In the genomic region with DNA sequence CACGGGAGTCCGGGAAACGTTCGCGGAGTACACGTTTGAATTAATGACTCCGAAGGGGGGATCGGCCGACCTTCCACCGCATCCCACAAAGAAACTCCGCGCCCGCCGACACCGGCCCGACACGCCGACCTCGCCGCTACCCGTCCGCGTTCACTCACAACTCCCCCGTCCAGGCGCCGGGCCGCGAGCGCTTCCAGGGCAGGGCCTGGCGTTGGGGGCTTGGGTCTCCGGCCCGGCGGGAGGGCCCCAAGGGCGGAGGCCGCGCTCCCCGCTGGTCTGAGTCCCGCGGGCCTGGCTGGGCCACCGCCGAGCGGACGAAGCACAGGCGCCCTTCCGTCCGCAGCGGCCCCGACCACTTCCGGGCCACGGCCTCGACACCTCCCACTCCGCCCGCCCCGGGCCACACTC, we compare ENCODE assay signal across 8 cellular contexts. TPM values are rescaled to one million over a fixed set of nuclear protein-coding genes. Genes with fewer than 3 reads are reported as not detected.
DNase-seq lines count a peak whose midpoint lies in the region; ATAC-seq and TF ChIP-seq lines count a peak whose summit lies in the region.
"Not testable (repeated sequence)": the region's sequence is repeated elsewhere in the genome, so short reads cannot be mapped to it uniquely, and the experiment has no call there.

No MANE protein-coding gene starts in this region.

- H3K4me1 ChIP-seq in GM23248 (ENCODE audit: insufficient read depth) (peaks cover 17% of the 10 kb centered on the region), adrenal gland (replicated peaks in 1 of 2) (peaks cover 13 to 29% of the 10 kb centered on the region in 2 donors), upper lobe of left lung (peaks cover 26 to 56% (median 31%) of the 10 kb centered on the region in 4 donors)

- peak overlapping the region; percentile 82 for H2AFZ ChIP-seq in GM23248

- H3F3A ChIP-seq in GM23248 (ENCODE audit: insufficient read depth) = not testable (repeated sequence)

- not testable (repeated sequence) for TF ChIP-seq CTCF in adrenal gland (IDR thresholded peaks at IDR 0.05); nephron progenitor cell (IDR thresholded peaks at IDR 0.05); upper lobe of left lung (IDR thresholded peaks at IDR 0.05)

- peak overlapping the region; percentile 94 for H3K4me3 Mint-ChIP-seq in nephron progenitor cell

- peaks cover 26% of the 10 kb centered on the region for H3K36me3 Mint-ChIP-seq in nephron progenitor cell (ENCODE audit: low read depth)

- TF ChIP-seq POLR2A in adrenal gland (IDR thresholded peaks at IDR 0.05); upper lobe of left lung (IDR thresholded peaks at IDR 0.05): not testable (repeated sequence)

- H3K4me2 ChIP-seq in GM23248 (ENCODE audit: unreplicated experiment) = peak overlapping the region; percentile 99

- H3K9me3 Mint-ChIP-seq in nephron progenitor cell = not testable (repeated sequence)

- not testable (repeated sequence) for H3K9me3 ChIP-seq in GM23248 (ENCODE audit: low read depth); adrenal gland (replicated peaks in 1 of 3); upper lobe of left lung

- DNase-seq in GM23248, adrenal gland, Right ventricle myocardium superior, nephron progenitor cell: not testable (repeated sequence)
- DNase-seq in SHP77 (lab: John Stamatoyannopoulos, UW) (peak; percentile 53 to 62), upper lobe of left lung (peak in 1 of 2 donors; percentile 76)

- not testable (repeated sequence) for H3K27me3 Mint-ChIP-seq in nephron progenitor cell (ENCODE audit: low read depth, poor library complexity)

- ATAC-seq in GM18499 (IDR thresholded peaks at IDR 0.05; ENCODE audit: insufficient read depth, unreplicated experiment) (peak; percentile 29), HG03457 (IDR thresholded peaks at IDR 0.05; ENCODE audit: unreplicated experiment) (peak; percentile 36), Right ventricle myocardium superior (ENCODE audit: poor library complexity) (peak; percentile 91), upper lobe of left lung (ENCODE audit: low FRiP score in 2 of 2) (peak; percentile 79 to 91)

- H3K27ac Mint-ChIP-seq in nephron progenitor cell = peak overlapping the region; percentile 100

- in situ Hi-C loops in GM23248 (cut with MboI) = not testable (repeated sequence)

- peaks cover 21% of the 10 kb centered on the region; the same call in 1 of the 2 replicates for H4K20me1 ChIP-seq in GM23248 (ENCODE audit: insufficient read depth)

- TF ChIP-seq EP300 in upper lobe of left lung (IDR thresholded peaks at IDR 0.05) = not testable (repeated sequence)

- intact Hi-C loops in adrenal gland (cut with DNase I); Right ventricle myocardium superior (cut with DNase I): not testable (repeated sequence)

- H3K27me3 ChIP-seq in GM23248 (replicated peaks; ENCODE audit: insufficient read depth); adrenal gland; upper lobe of left lung: not testable (repeated sequence)

- H3K36me3 ChIP-seq in GM23248 (ENCODE audit: low read depth) (peaks cover 14% of the 10 kb centered on the region; the same call in 1 of the 2 replicates), adrenal gland (replicated peaks in 1 of 2) (peaks cover 0 to 22% of the 10 kb centered on the region in 2 donors), upper lobe of left lung (peaks cover 16 to 19% (median 18%) of the 10 kb centered on the region in 4 donors)

- H3K4me3 ChIP-seq in GM23248 (peak overlapping the region; percentile 79), adrenal gland (peak overlapping the region; percentile 10 to 77 (median 45)), upper lobe of left lung (peak overlapping the region; percentile 76 to 90 (median 86))

- H3K27ac ChIP-seq in GM23248 (peak overlapping the region; percentile 90), adrenal gland (peak overlapping the region; percentile 46 to 99 (median 94)), upper lobe of left lung (peak overlapping the region; percentile 93 to 98 (median 95))

- H3K9ac ChIP-seq in GM23248 = peak overlapping the region; percentile 91

- WGBS in GM23248 (ENCODE audit: low coverage in 1 of 2, low lambda C conversion rate in 2 of 2, missing lambda C conversion rate in 2 of 2), 2 experiments = 0% methylated on average over 35 to 54 of the region's 54 CpGs
- 0 to 1% (median 0%) methylated on average over 7 to 54 of the region's 54 CpGs for WGBS in adrenal gland, 4 donors
- WGBS in upper lobe of left lung, 2 donors = 0% methylated on average over 19 to 26 of the region's 54 CpGs

- peaks cover 41% of the 10 kb centered on the region for H3K4me1 Mint-ChIP-seq in nephron progenitor cell

- H3K9me2 ChIP-seq in GM23248 (ENCODE audit: insufficient read depth) = not testable (repeated sequence)

- H3K79me2 ChIP-seq in GM23248 (ENCODE audit: insufficient read depth) = peaks cover 84% of the 10 kb centered on the region

RNA-seq across cellular contexts. Expression of gene RNPS1, which starts 0.4 kb away (rescaled TPM):
- 104 and 115 TPM in 2 replicates for total RNA-seq in GM23248 (2014; rRNA removed; shearing (Covaris generic))
- 176 and 181 TPM in 2 replicates for polyA plus RNA-seq in GM23248 (2016; fragmentation: Nextera tagmentation; extraction: Ambion mirVana)
- total RNA-seq in adrenal gland = 100 to 1,000 TPM; 105 to 176 (median 128) TPM
- polyA plus RNA-seq in adrenal gland = 100 to 1,000 TPM in 1 of 3 donors, 10 to 100 TPM in 2; 90.2 to 105 (median 93.6) TPM
- total RNA-seq in Right ventricle myocardium superior = 109 TPM
- 100 to 1,000 TPM in 5 of 6 donors, 10 to 100 TPM in 1; 92.2 to 142 (median 114) TPM for total RNA-seq in upper lobe of left lung

RNA-seq across cellular contexts. Expression of gene ECI1, which starts 16.1 kb away (rescaled TPM):
- total RNA-seq in GM23248 (2014; rRNA removed; shearing (Covaris generic)) = 53.2 and 92.0 TPM in 2 replicates
- polyA plus RNA-seq in GM23248 (2016; fragmentation: Nextera tagmentation; extraction: Ambion mirVana) = 106 and 116 TPM in 2 replicates
- 10 to 100 TPM; 49.5 to 80.2 (median 63.7) TPM for total RNA-seq in adrenal gland
- polyA plus RNA-seq in adrenal gland = 100 to 1,000 TPM in 1 of 3 donors, 10 to 100 TPM in 1, 1 to 10 TPM in 1; 5.8 to 172 (median 99.0) TPM
- total RNA-seq in Right ventricle myocardium superior = 215 TPM
- total RNA-seq in upper lobe of left lung = 10 to 100 TPM; 48.1 to 75.5 (median 68.2) TPM

RNA-seq across cellular contexts. Expression of gene DNASE1L2, which starts 31.3 kb away (rescaled TPM):
- 0.13 TPM in 1 of 2 replicates, not detected in the other for total RNA-seq in GM23248 (2014; rRNA removed; shearing (Covaris generic))
- 0.80 and 0.89 TPM in 2 replicates for polyA plus RNA-seq in GM23248 (2016; fragmentation: Nextera tagmentation; extraction: Ambion mirVana)
- 1 to 10 TPM in 2 of 8 donors, under 1 TPM in 5, not detected in 1; 0.25 to 2.9 (median 0.64) TPM for total RNA-seq in adrenal gland
- 1 to 10 TPM in 2 of 3 donors, not detected in 1; 2.2 to 6.0 TPM for polyA plus RNA-seq in adrenal gland
- total RNA-seq in Right ventricle myocardium superior = 0.35 TPM
- total RNA-seq in upper lobe of left lung = 1 to 10 TPM in 3 of 6 donors, under 1 TPM in 1, not detected in 2; 0.79 to 2.1 (median 1.5) TPM

RNA-seq across cellular contexts. Expression of gene E4F1, which starts 44.1 kb away (rescaled TPM):
- 32.7 and 41.5 TPM in 2 replicates for total RNA-seq in GM23248 (2014; rRNA removed; shearing (Covaris generic))
- polyA plus RNA-seq in GM23248 (2016; fragmentation: Nextera tagmentation; extraction: Ambion mirVana) (13.5 and 15.5 TPM in 2 replicates), adrenal gland (100 to 1,000 TPM in 1 of 3 donors, 10 to 100 TPM in 1, 1 to 10 TPM in 1; 2.9 to 121 (median 80.0) TPM)
- total RNA-seq in adrenal gland (10 to 100 TPM; 18.6 to 37.4 (median 27.1) TPM), Right ventricle myocardium superior (13.6 TPM), upper lobe of left lung (100 to 1,000 TPM in 1 of 6 donors, 10 to 100 TPM in 5; 24.9 to 153 (median 32.9) TPM)

RNA-seq across cellular contexts. Expression of gene PGP, which starts 52.9 kb away (rescaled TPM):
- total RNA-seq in GM23248 (2014; rRNA removed; shearing (Covaris generic)) = 21.4 and 25.5 TPM in 2 replicates
- polyA plus RNA-seq in GM23248 (2016; fragmentation: Nextera tagmentation; extraction: Ambion mirVana) = 10.1 TPM in 2 replicates
- total RNA-seq in adrenal gland = 10 to 100 TPM in 5 of 8 donors, 1 to 10 TPM in 3; 8.3 to 24.1 (median 12.6) TPM
- 10 to 100 TPM in 2 of 3 donors, 1 to 10 TPM in 1; 8.4 to 20.4 (median 12.8) TPM for polyA plus RNA-seq in adrenal gland
- 34.7 TPM for total RNA-seq in Right ventricle myocardium superior
- total RNA-seq in upper lobe of left lung = 10 to 100 TPM; 18.6 to 32.5 (median 21.7) TPM

Comparison
In these comparisons a context has a peak if more than half of its experiments do, and no peak if none do; other contexts are left out.
1. ATAC-seq: peak in every context shown above with its lines; median percentile 91 in Right ventricle myocardium superior; 85 in upper lobe of left lung; 36 in HG03457; 29 in GM18499.